In the genomic region with DNA sequence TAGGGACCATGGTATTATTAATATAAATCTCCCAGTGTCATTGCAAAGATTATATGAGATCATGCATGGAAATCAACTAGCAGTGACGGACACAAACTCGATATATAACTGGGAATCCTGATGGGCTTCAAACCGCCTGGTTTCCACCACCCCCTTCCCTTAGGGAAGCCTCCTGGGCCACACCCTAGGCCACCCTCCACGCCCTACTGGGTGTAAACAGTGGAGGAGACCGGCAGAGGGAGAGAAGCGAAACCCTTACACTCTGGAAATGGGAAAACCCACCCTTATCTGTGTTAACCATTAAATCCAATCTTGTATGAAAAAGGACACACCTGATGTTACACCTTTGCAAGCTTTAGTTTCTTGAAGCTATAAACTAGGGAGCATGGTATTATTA, we compare ENCODE assay signal across 8 cellular contexts. TPM values are rescaled to one million over a fixed set of nuclear protein-coding genes. Genes with fewer than 3 reads are reported as not detected.
DNase-seq lines count a peak whose midpoint lies in the region; ATAC-seq and TF ChIP-seq lines count a peak whose summit lies in the region.

No MANE protein-coding gene starts in this region.

- H3K9me3 ChIP-seq in ascending aorta (no peaks in the 10 kb centered on the region), thyroid gland (no peaks in the 10 kb centered on the region)

- TF ChIP-seq POLR2A in thyroid gland (IDR thresholded peaks at IDR 0.05) = no peak

- H3K27me3 ChIP-seq in ascending aorta (no peaks in the 10 kb centered on the region), thyroid gland (no peaks in the 10 kb centered on the region)

- 84% methylated on average over 6 of the region's 6 CpGs for WGBS in thyroid gland, 2 donors

- DNase-seq in DMS53 (lab: John Stamatoyannopoulos, UW) (peak; percentile 64), DMS53 treated with DMSO at 0.1 percent for 48 hours (lab: John Stamatoyannopoulos, UW; ENCODE audit: unreplicated experiment) (no peak), ascending aorta (ENCODE audit: low spot score in 2 of 2) (no peak), kidney tubule cell (ENCODE audit: low spot score) (peak; percentile 34), thyroid gland (no peak), GM19240 (ENCODE audit: insufficient read length, low spot score) (no peak)

- H3K36me3 ChIP-seq in ascending aorta (peaks cover 3 to 15% of the 10 kb centered on the region in 2 donors), thyroid gland (no peaks in the 10 kb centered on the region)

- ATAC-seq in HG03432 (IDR thresholded peaks at IDR 0.05; ENCODE audit: unreplicated experiment) (no peak), GM18858 (IDR thresholded peaks at IDR 0.05; ENCODE audit: unreplicated experiment) (no peak)

- H3K4me3 ChIP-seq in ascending aorta (peak overlapping the region; percentile 77 to 87), thyroid gland (replicated peaks in 1 of 3) (peak overlapping the region in 2 of 3 donors; percentile 79 to 80)

- intact Hi-C loops in ascending aorta (cut with DNase I) (loop anchor here (5.0 kb wide), 2 partner anchors 178 to 412 kb away; no protein-coding TSS in a partner anchor), thyroid gland (cut with DNase I) (no loop called here)

- H3K27ac ChIP-seq in ascending aorta = peak overlapping the region; percentile 85 to 86
- peak overlapping the region; percentile 87 to 93 (median 90) for H3K27ac ChIP-seq in thyroid gland

- no peak for TF ChIP-seq CTCF in ascending aorta (IDR thresholded peaks at IDR 0.05)
- peak in 1 of 6 experiments; percentile 6 for TF ChIP-seq CTCF in thyroid gland (IDR thresholded peaks at IDR 0.05)

- H3K4me1 ChIP-seq in ascending aorta (peaks cover 0 to 2% of the 10 kb centered on the region in 2 donors), thyroid gland (peaks cover 12% of the 10 kb centered on the region in 2 donors)

RNA-seq across cellular contexts. Expression of a gene that starts 0.6 kb away (rescaled TPM):
- total RNA-seq in ascending aorta (8.2 TPM), thyroid gland (10 to 100 TPM; 13.6 to 19.3 (median 14.2) TPM)

Comparison
In these comparisons a context has a peak if more than half of its experiments do, and no peak if none do; other contexts are left out.
1. DNase-seq: peak in DMS53 (single experiment) and kidney tubule cell (single experiment); none in DMS53 treated with DMSO at 0.1 percent for 48 hours (single experiment), ascending aorta (0 of 2), thyroid gland (0 of 2) and GM19240 (single experiment).